ENCODE assay signal across 31 cellular contexts in genomic region chr6:3535716-3536435, GRCh38.
A peak's percentile ranks its signal among the peaks of the same experiment; 100 is the strongest.
DNase-seq lines count a peak whose midpoint lies in the region; ATAC-seq, FAIRE-seq and TF ChIP-seq lines count a peak whose summit lies in the region.
"Had no signal": no experiment of that assay in that cellular context is flagged by ENCODE, and none has a peak within 500 bp of the region (broad histone marks: within the 10 kb centered on the region; RNA-seq: fewer than 3 reads in every experiment).

No MANE protein-coding gene starts in this region.

- intact Hi-C loops in GM12878 (cut with micrococcal nuclease; ENCODE audit: unreplicated experiment): no loop called here
- intact Hi-C loops in upper lobe of right lung (cut with DNase I): no loop called here

- CTCF ChIA-PET in GM12878 (lab: Yijun Ruan, JAX): no interaction called here

- SMC1A ChIA-PET in GM12878 (lab: Charles Lee; ENCODE audit: uncharacterized antibody, unreplicated experiment): no interaction called here

- H3K27ac ChIP-seq in GM12878 (ENCODE audit: control insufficient read depth, insufficient read depth) (no peak overlapping the region), trophoblast cell (ENCODE audit: low read depth, low read length) (no peak overlapping the region), upper lobe of right lung (no peak overlapping the region)
- H3K27ac ChIP-seq: colonic mucosa, heart left ventricle, RWPE1, thyroid gland had no signal

- no peak for DNase-seq in HTR-8/SVneo (ENCODE audit: insufficient read length, low spot score)
- no peak for DNase-seq in GM12878 (ENCODE audit: low read depth, low spot score)
- peak; percentile 26 for DNase-seq in islet precursor cell
- peak; percentile 58 to 81 for DNase-seq in trophoblast cell
- no peak for DNase-seq in upper lobe of right lung
- no peak for DNase-seq in KG1 (lab: John Stamatoyannopoulos, UW)
- no peak for DNase-seq in OCI-M2 (lab: John Stamatoyannopoulos, UW; ENCODE audit: unreplicated experiment)
- DNase-seq: ACHN; activated CD4-positive, alpha-beta T cell treated with anti-CD3 and anti-CD28 coated beads for 48 hours; activated gamma-delta T cell treated with Interleukin-2 at 50 U/mL for 16 hours; activated T-cell treated with anti-CD3 and anti-CD28 coated beads, Interleukin-2, amount 50 U/mL, for 1 hour; colonic mucosa; DMS53; effector memory CD8-positive, alpha-beta T cell; erythroblast; foreskin melanocyte; heart left ventricle; mammary epithelial cell; MV-4-11; NCI-H1436 treated with DMSO at 0.1 percent for 48 hours; NCI-H446; NCI-H748 treated with DMSO at 0.1 percent for 48 hours; right cardiac atrium; stimulated activated CD8-positive, alpha-beta memory T cell treated with anti-CD3 and anti-CD28 coated beads, Interleukin-4, amount 100 ng/mL, for 48 hours; thyroid gland had no signal

- H2AK5ac ChIP-seq in trophoblast cell (ENCODE audit: low read length): no peak overlapping the region

- BruUV-seq in GM12878 (replicated peaks; lab: Mats Ljungman, UMichigan): no TSS peak

- no peak overlapping the region for H2BK5ac ChIP-seq in trophoblast cell (ENCODE audit: low read depth, low read length, poor library complexity)

- H3K14ac ChIP-seq in trophoblast cell (ENCODE audit: low read length): no peak overlapping the region

- no peak for TF ChIP-seq POLR2A in GM12878 (IDR thresholded peaks at IDR 0.05; ENCODE audit: low read depth, low read length)

- H3K9ac ChIP-seq in GM12878 (ENCODE audit: control insufficient read depth, insufficient read depth, low read length) (no peak overlapping the region), trophoblast cell (ENCODE audit: low read length) (no peak overlapping the region)

- H2BK120ac ChIP-seq in trophoblast cell (ENCODE audit: insufficient read depth, low read length, poor library complexity): no peak overlapping the region

- H3K18ac ChIP-seq in trophoblast cell (ENCODE audit: low read length): no peak overlapping the region

- H3K27me3 ChIP-seq in GM12878 (replicated peaks in 1 of 2; ENCODE audit: control insufficient read depth in 2 of 2, insufficient read depth in 2 of 2, low read length in 1 of 2): peaks cover 5 to 6% of the 10 kb centered on the region in 2 experiments; a peak in 3 of 4 replicates
- no peaks in the 10 kb centered on the region for H3K27me3 ChIP-seq in trophoblast cell (ENCODE audit: insufficient read depth, low read length)
- no peaks in the 10 kb centered on the region for H3K27me3 ChIP-seq in upper lobe of right lung
- H3K27me3 ChIP-seq: colonic mucosa, thyroid gland had no signal

- ATAC-seq in GM12878: no peak
- ATAC-seq in GM18517 (IDR thresholded peaks at IDR 0.05; ENCODE audit: unreplicated experiment): no peak
- ATAC-seq in upper lobe of right lung: no peak
- ATAC-seq: effector memory CD8-positive, alpha-beta T cell; heart left ventricle; HepG2; right cardiac atrium had no signal

- WGBS in GM12878 (ENCODE audit: insufficient coverage, insufficient replicate concordance, low lambda C conversion rate, missing lambda C conversion rate): 56% methylated on average over 19 of the region's 19 CpGs
- no CpG with 5 or more reads among the region's 19 CpGs for WGBS in trophoblast cell (ENCODE audit: extremely low coverage, insufficient coverage, insufficient read length)

- peak; percentile 33 for FAIRE-seq in HTR-8/SVneo (lab: Jason Lieb, UNC)
- FAIRE-seq in GM12878 (lab: Jason Lieb, UNC): peak; percentile 35
- FAIRE-seq: astrocyte, GM12892, HepG2 had no signal

- in situ Hi-C loops in GM12878 (cut with MboI): no loop called here

- TF ChIP-seq RAD21 in GM12878 (IDR thresholded peaks at IDR 0.05; ENCODE audit: insufficient read depth, low read depth, low read length): no peak

- H3K4me2 ChIP-seq in GM12878 (ENCODE audit: control insufficient read depth, insufficient read depth) (no peak overlapping the region), trophoblast cell (ENCODE audit: low read length) (no peak overlapping the region)

- H2AFZ ChIP-seq in GM12878 (ENCODE audit: control insufficient read depth, low read depth, low read length): no peak overlapping the region
- H2AFZ ChIP-seq in trophoblast cell (ENCODE audit: insufficient read depth, low read length, poor library complexity): no peak overlapping the region

- H4K91ac ChIP-seq in trophoblast cell (ENCODE audit: low read depth, low read length): no peak overlapping the region

- H3K79me1 ChIP-seq in trophoblast cell (ENCODE audit: low read length): no peaks in the 10 kb centered on the region

- H4K8ac ChIP-seq in trophoblast cell (ENCODE audit: low read depth, low read length): no peak overlapping the region

- H3K23ac ChIP-seq in trophoblast cell (ENCODE audit: low read length): no peak overlapping the region

- no peaks in the 10 kb centered on the region for H4K20me1 ChIP-seq in GM12878 (ENCODE audit: control insufficient read depth, insufficient read depth)

- H3K4me3 ChIP-seq in GM12878 (no peak overlapping the region), trophoblast cell (ENCODE audit: low read depth, low read length) (no peak overlapping the region), upper lobe of right lung (no peak overlapping the region)
- H3K4me3 ChIP-seq: colonic mucosa, HAP-1, heart left ventricle, thyroid gland had no signal

- no peak overlapping the region for H3K4ac ChIP-seq in trophoblast cell (ENCODE audit: low read depth, low read length)

- RAD21 ChIA-PET in GM12878 (lab: Charles Lee; ENCODE audit: unreplicated experiment): no interaction called here

- no peak overlapping the region for H4K12ac ChIP-seq in trophoblast cell (ENCODE audit: low read depth, low read length)

- POLR2A ChIA-PET in GM12878 (lab: Charles Lee): no interaction called here

- H2BK12ac ChIP-seq in trophoblast cell (ENCODE audit: low read length): no peak overlapping the region

- H3K36me3 ChIP-seq in GM12878 (ENCODE audit: control insufficient read depth in 2 of 2, insufficient read depth in 2 of 2, low read length in 1 of 2): no peaks in the 10 kb centered on the region
- H3K36me3 ChIP-seq in trophoblast cell (ENCODE audit: control insufficient read depth in 1 of 2, insufficient read depth in 2 of 2, low read length in 2 of 2): no peaks in the 10 kb centered on the region
- no peaks in the 10 kb centered on the region for H3K36me3 ChIP-seq in upper lobe of right lung
- H3K36me3 ChIP-seq: colonic mucosa, HAP-1, heart left ventricle, thyroid gland had no signal

- H3K79me2 ChIP-seq in GM12878 (ENCODE audit: control insufficient read depth, insufficient read depth, low read length) (no peaks in the 10 kb centered on the region), trophoblast cell (ENCODE audit: control insufficient read depth, insufficient read depth, low read length, poor library complexity) (no peaks in the 10 kb centered on the region)

- H3K9me3 ChIP-seq in GM12878 (replicated peaks; ENCODE audit: control insufficient read depth, insufficient read depth, low read length) (no peaks in the 10 kb centered on the region), trophoblast cell (ENCODE audit: insufficient read depth, low read depth, low read length) (peaks cover 4% of the 10 kb centered on the region), upper lobe of right lung (no peaks in the 10 kb centered on the region)
- H3K9me3 ChIP-seq: colonic mucosa, HAP-1, heart left ventricle, thyroid gland had no signal

- H3K4me1 ChIP-seq in GM12878 (ENCODE audit: control insufficient read depth, insufficient read depth, low read length) (no peaks in the 10 kb centered on the region), trophoblast cell (ENCODE audit: control insufficient read depth in 1 of 2, insufficient read depth in 2 of 2, low read length in 2 of 2) (peaks cover 0 to 2% of the 10 kb centered on the region in 2 experiments), upper lobe of right lung (no peaks in the 10 kb centered on the region)
- H3K4me1 ChIP-seq: HAP-1, heart left ventricle, thyroid gland had no signal

- no peak for TF ChIP-seq EP300 in GM12878 (IDR thresholded peaks at IDR 0.05; ENCODE audit: borderline replicate concordance in 1 of 2, control insufficient read depth in 1 of 2, low read depth in 2 of 2, low read length in 2 of 2)

- no peak for TF ChIP-seq CTCF in GM12878 (IDR thresholded peaks at IDR 0.05 in 2 of 3, conservative IDR thresholded peaks at IDR 0.05 in 1 of 3; ENCODE audit: control insufficient read depth in 2 of 3, extremely low read depth in 1 of 3, insufficient read depth in 1 of 3, low read depth in 3 of 3, low read length in 3 of 3)
- TF ChIP-seq CTCF in upper lobe of right lung (IDR thresholded peaks at IDR 0.05): no peak

TF ChIP-seq in GM12878, 131 proteins besides CTCF, POLR2A, EP300 and RAD21 (continues in another document):
- TF ChIP-seq ZNF217 (IDR thresholded peaks at IDR 0.05): no peak
- TF ChIP-seq ZNF207 (IDR thresholded peaks at IDR 0.05; ENCODE audit: borderline replicate concordance): no peak
- TF ChIP-seq TBL1XR1 (IDR thresholded peaks at IDR 0.05; ENCODE audit: low read depth, low read length): no peak
- TF ChIP-seq NR2F1 (conservative IDR thresholded peaks at IDR 0.05): no peak
- no peak for TF ChIP-seq MEF2B (IDR thresholded peaks at IDR 0.05; ENCODE audit: partially characterized antibody, poor library complexity, severe bottlenecking)
- no peak for TF ChIP-seq BCLAF1 (IDR thresholded peaks at IDR 0.05)

Comparison
In these comparisons a context has a peak if more than half of its experiments do, and no peak if none do; other contexts are left out.
1. DNase-seq: peak in islet precursor cell (single experiment) and trophoblast cell (2 of 2); none in HTR-8/SVneo (single experiment), GM12878 (single experiment), upper lobe of right lung (single experiment), KG1 (single experiment) and OCI-M2 (single experiment).